8 cellular contexts compared by ENCODE assay signal in genomic region chr20:24100370-24101011, GRCh38.
DNase-seq lines count a peak whose midpoint lies in the region; ATAC-seq, FAIRE-seq and TF ChIP-seq lines count a peak whose summit lies in the region.

No MANE protein-coding gene starts in this region.

- SMC1A ChIA-PET in GM12878 (lab: Charles Lee; ENCODE audit: uncharacterized antibody, unreplicated experiment), result no interaction called here

- peak; percentile 67 to 72 for TF ChIP-seq CTCF in GM23338 (conservative IDR thresholded peaks at IDR 0.05; ENCODE audit: low read depth in 2 of 2)
- TF ChIP-seq CTCF in GM12878 (IDR thresholded peaks at IDR 0.05 in 2 of 3, conservative IDR thresholded peaks at IDR 0.05 in 1 of 3; ENCODE audit: control insufficient read depth in 2 of 3, extremely low read depth in 1 of 3, insufficient read depth in 1 of 3, low read depth in 3 of 3, low read length in 3 of 3), result peak; percentile 64 to 79 (median 79)
- peak; percentile 88 for TF ChIP-seq CTCF in kidney epithelial cell (IDR thresholded peaks at IDR 0.05; ENCODE audit: insufficient read depth, low read length, poor library complexity, severe bottlenecking)

- no peaks in the 10 kb centered on the region for H3K4me1 ChIP-seq in GM23338 (ENCODE audit: insufficient read depth)
- no peaks in the 10 kb centered on the region for H3K4me1 ChIP-seq in GM12878 (ENCODE audit: control insufficient read depth, insufficient read depth, low read length)

- TF ChIP-seq EP300 in GM12878 (IDR thresholded peaks at IDR 0.05; ENCODE audit: borderline replicate concordance in 1 of 2, control insufficient read depth in 1 of 2, low read depth in 2 of 2, low read length in 2 of 2), result no peak

- H3K4me2 ChIP-seq in GM23338 (no peak overlapping the region), GM12878 (ENCODE audit: control insufficient read depth, insufficient read depth) (no peak overlapping the region)

- no peak overlapping the region for H3K4me3 Mint-ChIP-seq in GM23338

- peak; percentile 92 for FAIRE-seq in GM12878 (lab: Jason Lieb, UNC)

- H3K27me3 Mint-ChIP-seq in GM23338 (ENCODE audit: insufficient read depth, low read depth, poor library complexity), result peaks cover 13% of the 10 kb centered on the region

- H3K4me1 Mint-ChIP-seq in GM23338, result peaks cover 14% of the 10 kb centered on the region; the same call in 2 of the 3 replicates

- intact Hi-C loops in GM12878 (cut with micrococcal nuclease; ENCODE audit: unreplicated experiment), result no loop called here

- CTCF ChIA-PET in GM12878 (lab: Yijun Ruan, JAX), result interaction anchor here (2.7 kb wide), 1 partner anchor 817 kb away, joined by 16 read pairs; no protein-coding TSS in a partner anchor

- RAD21 ChIA-PET in GM12878 (lab: Charles Lee; ENCODE audit: unreplicated experiment), result no interaction called here

- TF ChIP-seq RAD21 in GM12878 (IDR thresholded peaks at IDR 0.05; ENCODE audit: insufficient read depth, low read depth, low read length), result peak; percentile 45; the same call in 1 of the 2 replicates

- H3K27me3 ChIP-seq in GM23338 (ENCODE audit: insufficient read depth), result no peaks in the 10 kb centered on the region
- peaks cover 0 to 7% of the 10 kb centered on the region in 2 experiments; a peak in 2 of 4 replicates for H3K27me3 ChIP-seq in GM12878 (replicated peaks in 1 of 2; ENCODE audit: control insufficient read depth in 2 of 2, insufficient read depth in 2 of 2, low read length in 1 of 2)
- H3K27me3 ChIP-seq in kidney epithelial cell (ENCODE audit: control insufficient read depth, insufficient read depth, low read length), result no peaks in the 10 kb centered on the region

- no peak overlapping the region for H2AFZ ChIP-seq in GM23338
- H2AFZ ChIP-seq in GM12878 (ENCODE audit: control insufficient read depth, low read depth, low read length), result no peak overlapping the region

- no peaks in the 10 kb centered on the region for H3K79me2 ChIP-seq in GM23338 (replicated peaks; ENCODE audit: insufficient read depth)
- no peaks in the 10 kb centered on the region for H3K79me2 ChIP-seq in GM12878 (ENCODE audit: control insufficient read depth, insufficient read depth, low read length)

- BruUV-seq in GM12878 (replicated peaks; lab: Mats Ljungman, UMichigan), result no TSS peak

- H3K27ac ChIP-seq in GM23338 (ENCODE audit: low read depth), result no peak overlapping the region
- no peak overlapping the region for H3K27ac ChIP-seq in GM12878 (ENCODE audit: control insufficient read depth, insufficient read depth)

- DNase-seq in ELF-1 (ENCODE audit: low read depth, low spot score) (peak; percentile 35), GM23338 (ENCODE audit: low spot score) (peak; percentile 63), MV-4-11 (lab: John Stamatoyannopoulos, UW) (peak; percentile 59), T-helper 22 cell (ENCODE audit: low read depth) (peak; percentile 18), GM12878 (ENCODE audit: low read depth, low spot score) (no peak), kidney epithelial cell (ENCODE audit: low read depth) (peak; percentile 48), OCI-M2 (lab: John Stamatoyannopoulos, UW; ENCODE audit: unreplicated experiment) (no peak)
- peak; percentile 21 to 33 (median 23) for DNase-seq in stimulated activated CD4-positive, alpha-beta T cell treated with anti-CD3 and anti-CD28 coated beads, TNF-alpha, amount 100 ng/mL, for 48 hours (ENCODE audit: low read depth in 3 of 3)

- no peak overlapping the region for H3K27ac Mint-ChIP-seq in GM23338

- no peak overlapping the region for H3K4me3 ChIP-seq in GM23338
- H3K4me3 ChIP-seq in GM12878, result no peak overlapping the region
- no peak overlapping the region for H3K4me3 ChIP-seq in kidney epithelial cell (ENCODE audit: low read depth, low read length)

- no peaks in the 10 kb centered on the region for H3K9me3 ChIP-seq in GM12878 (replicated peaks; ENCODE audit: control insufficient read depth, insufficient read depth, low read length)

- H4K20me1 ChIP-seq in GM23338 (replicated peaks; ENCODE audit: insufficient read depth) (no peaks in the 10 kb centered on the region), GM12878 (ENCODE audit: control insufficient read depth, insufficient read depth) (no peaks in the 10 kb centered on the region)

- in situ Hi-C loops in GM12878 (cut with MboI), result no loop called here

- ATAC-seq in GM23338 (peak; percentile 74), GM12878 (peak; percentile 99)

- no peaks in the 10 kb centered on the region for H3K9me3 Mint-ChIP-seq in GM23338

- TF ChIP-seq POLR2A in GM12878 (IDR thresholded peaks at IDR 0.05; ENCODE audit: low read depth, low read length), result no peak

- 27% methylated on average over 5 of the region's 5 CpGs for WGBS in GM12878 (ENCODE audit: insufficient coverage, insufficient replicate concordance, low lambda C conversion rate, missing lambda C conversion rate)

- POLR2A ChIA-PET in GM12878 (lab: Charles Lee), result no interaction called here

- H3K36me3 ChIP-seq in GM23338 (ENCODE audit: insufficient read depth), result no peaks in the 10 kb centered on the region
- no peaks in the 10 kb centered on the region for H3K36me3 ChIP-seq in GM12878 (ENCODE audit: control insufficient read depth in 2 of 2, insufficient read depth in 2 of 2, low read length in 1 of 2)
- no peaks in the 10 kb centered on the region for H3K36me3 ChIP-seq in kidney epithelial cell (ENCODE audit: control insufficient read depth, insufficient read depth, low read length)

- no peaks in the 10 kb centered on the region for H3K36me3 Mint-ChIP-seq in GM23338 (ENCODE audit: low read depth)

- H3K9me2 ChIP-seq in GM23338 (ENCODE audit: insufficient read depth), result no peaks in the 10 kb centered on the region

- no peaks in the 10 kb centered on the region for H3F3A ChIP-seq in GM23338 (replicated peaks; ENCODE audit: low read depth)

- no peak overlapping the region for H3K9ac ChIP-seq in GM12878 (ENCODE audit: control insufficient read depth, insufficient read depth, low read length)

TF ChIP-seq in GM23338, 12 proteins besides CTCF, POLR2A, EP300 and RAD21 (continues in another document):
- TF ChIP-seq STAT1 (IDR thresholded peaks at IDR 0.05; ENCODE audit: unreplicated experiment) (no peak), REST (IDR thresholded peaks at IDR 0.05; ENCODE audit: unreplicated experiment) (no peak), EZH2phosphoT487 (IDR thresholded peaks at IDR 0.05; ENCODE audit: unreplicated experiment) (no peak)

TF ChIP-seq in GM12878, 131 proteins besides CTCF, POLR2A, EP300 and RAD21:
- TF ChIP-seq ZBED1 (IDR thresholded peaks at IDR 0.05; ENCODE audit: borderline replicate concordance), result no peak
- TF ChIP-seq SMC3 (IDR thresholded peaks at IDR 0.05; ENCODE audit: borderline replicate concordance, low read length), result peak; percentile 45; the same call in 1 of the 2 replicates
- no peak for TF ChIP-seq SUPT20H (IDR thresholded peaks at IDR 0.05; ENCODE audit: borderline replicate concordance, control insufficient read depth, low read depth, low read length)
- TF ChIP-seq YY1 (IDR thresholded peaks at IDR 0.05; ENCODE audit: low read depth, low read length), result 0 out of 2 replicates have a peak, but pooled peaks have one; percentile 30
- TF ChIP-seq SMAD5 (IDR thresholded peaks at IDR 0.05; ENCODE audit: low read depth), result no peak
- no peak for TF ChIP-seq ZNF217 (IDR thresholded peaks at IDR 0.05)
- no peak for TF ChIP-seq SP1 (IDR thresholded peaks at IDR 0.05; ENCODE audit: low read depth, low read length)
- TF ChIP-seq NBN (IDR thresholded peaks at IDR 0.05), result no peak
- TF ChIP-seq CREM (IDR thresholded peaks at IDR 0.05; ENCODE audit: low read depth), result no peak
- TF ChIP-seq GATAD2B (conservative IDR thresholded peaks at IDR 0.05; ENCODE audit: low read depth), result no peak
- TF ChIP-seq TCF12 (IDR thresholded peaks at IDR 0.05; ENCODE audit: low read depth, low read length), result no peak
- no peak for TF ChIP-seq POLR2AphosphoS2 (IDR thresholded peaks at IDR 0.05; ENCODE audit: low read depth, low read length)
- TF ChIP-seq TAF1 (IDR thresholded peaks at IDR 0.05; ENCODE audit: borderline replicate concordance, low read depth, low read length), result no peak
- TF ChIP-seq NFIC (IDR thresholded peaks at IDR 0.05; ENCODE audit: low read depth, low read length), result no peak
- no peak for TF ChIP-seq USF2 (IDR thresholded peaks at IDR 0.05; ENCODE audit: borderline replicate concordance, low read depth, low read length)
TF ChIP-seq in GM12878: peak in this region for 2.

Comparison
In these comparisons a context has a peak if more than half of its experiments do, and no peak if none do; other contexts are left out.
1. DNase-seq: peak in ELF-1 (single experiment), GM23338 (single experiment), MV-4-11 (single experiment), T-helper 22 cell (single experiment), kidney epithelial cell (single experiment) and stimulated activated CD4-positive, alpha-beta T cell treated with anti-CD3 and anti-CD28 coated beads, TNF-alpha, amount 100 ng/mL, for 48 hours (3 of 3); none in GM12878 (single experiment) and OCI-M2 (single experiment).
2. Peak in every context shown above with its lines, with median percentiles within 50 percentile points of each other: CTCF ChIP-seq.